Comparison of ENCODE assay signal across 28 cellular contexts in genomic region chr11:119619665-119620064, GRCh38.
A peak's percentile ranks its signal among the peaks of the same experiment; 100 is the strongest.
DNase-seq lines count a peak whose midpoint lies in the region; ATAC-seq and FAIRE-seq lines count a peak whose summit lies in the region.
"Had no signal": no experiment of that assay in that cellular context is flagged by ENCODE, and none has a peak within 500 bp of the region (broad histone marks: within the 10 kb centered on the region; RNA-seq: fewer than 3 reads in every experiment).

No MANE protein-coding gene starts in this region.

- H3K4me2 ChIP-seq in BLaER1 = peak overlapping the region; percentile 74
- H3K4me2 ChIP-seq: PC-9 had no signal

- peaks cover 88% of the 10 kb centered on the region for H3K4me1 ChIP-seq in BLaER1
- H3K4me1 ChIP-seq: psoas muscle, sigmoid colon, testis had no signal

- H3K27ac ChIP-seq in BLaER1 = peak overlapping the region; percentile 47; the same call in 1 of the 2 replicates
- H3K27ac ChIP-seq: PC-9, psoas muscle, sigmoid colon, testis, VCaP had no signal

- intact Hi-C loops in activated CD4-positive, alpha-beta T cell treated with anti-CD3 and anti-CD28 coated beads, Interleukin-2, amount 10 ng/mL, durations not matched to agents 24 days and 14 days (cut with micrococcal nuclease) = no loop called here

- no peak overlapping the region for H3K4me3 ChIP-seq in BLaER1
- H3K4me3 ChIP-seq: PC-9, psoas muscle, sigmoid colon, testis had no signal

- H4K20me1 ChIP-seq in BLaER1 = no peaks in the 10 kb centered on the region

- no peaks in the 10 kb centered on the region for H3K27me3 ChIP-seq in BLaER1
- H3K27me3 ChIP-seq: testis had no signal

- peak; percentile 82 for FAIRE-seq in GM19239 (lab: Jason Lieb, UNC)

- peaks cover 38% of the 10 kb centered on the region for H3K27me3 Mint-ChIP-seq in central memory CD8-positive, alpha-beta T cell
- peaks cover 9% of the 10 kb centered on the region for H3K27me3 Mint-ChIP-seq in activated CD4-positive, alpha-beta T cell treated with anti-CD3 and anti-CD28 coated beads, Interleukin-2, amount 10 ng/mL, durations not matched to agents 24 days and 14 days

- H3K27ac Mint-ChIP-seq in central memory CD8-positive, alpha-beta T cell (ENCODE audit: low read depth) = peak overlapping the region; percentile 8
- H3K27ac Mint-ChIP-seq in activated CD4-positive, alpha-beta T cell treated with anti-CD3 and anti-CD28 coated beads, Interleukin-2, amount 10 ng/mL, durations not matched to agents 24 days and 14 days = no peak overlapping the region
- H3K27ac Mint-ChIP-seq: activated CD8-positive, alpha-beta memory T cell treated with anti-CD3 and anti-CD28 coated beads, Interleukin-2, amount 10 ng/mL, durations not matched to agents 7 days and 5 days; memory B cell; stimulated activated memory B cell treated with anti-CD40 and anti-IgM and Interleukin-4, amounts not matched to agents 10 μg/mL and 1 μg/mL and 100 μg/mL, for 72 hours had no signal

- no peaks in the 10 kb centered on the region for H3K9me3 Mint-ChIP-seq in central memory CD8-positive, alpha-beta T cell
- H3K9me3 Mint-ChIP-seq in activated CD4-positive, alpha-beta T cell treated with anti-CD3 and anti-CD28 coated beads, Interleukin-2, amount 10 ng/mL, durations not matched to agents 24 days and 14 days = no peaks in the 10 kb centered on the region
- H3K9me3 Mint-ChIP-seq: memory B cell; stimulated activated memory B cell treated with anti-CD40 and anti-IgM and Interleukin-4, amounts not matched to agents 10 μg/mL and 1 μg/mL and 100 μg/mL, for 72 hours had no signal

- peak overlapping the region; percentile 7; the same call in 1 of the 2 replicates for H3K9ac ChIP-seq in BLaER1

- no peak overlapping the region for H3K4me3 Mint-ChIP-seq in central memory CD8-positive, alpha-beta T cell
- no peak overlapping the region for H3K4me3 Mint-ChIP-seq in activated CD4-positive, alpha-beta T cell treated with anti-CD3 and anti-CD28 coated beads, Interleukin-2, amount 10 ng/mL, durations not matched to agents 24 days and 14 days
- H3K4me3 Mint-ChIP-seq: activated CD8-positive, alpha-beta memory T cell treated with anti-CD3 and anti-CD28 coated beads, Interleukin-2, amount 10 ng/mL, durations not matched to agents 7 days and 5 days; brain; memory B cell; stimulated activated memory B cell treated with anti-CD40 and anti-IgM and Interleukin-4, amounts not matched to agents 10 μg/mL and 1 μg/mL and 100 μg/mL, for 72 hours had no signal

- H3K36me3 Mint-ChIP-seq in central memory CD8-positive, alpha-beta T cell (ENCODE audit: insufficient read depth) = peaks cover 2% of the 10 kb centered on the region
- H3K36me3 Mint-ChIP-seq in activated CD4-positive, alpha-beta T cell treated with anti-CD3 and anti-CD28 coated beads, Interleukin-2, amount 10 ng/mL, durations not matched to agents 24 days and 14 days (ENCODE audit: low read depth) = no peaks in the 10 kb centered on the region
- H3K36me3 Mint-ChIP-seq: activated CD8-positive, alpha-beta memory T cell treated with anti-CD3 and anti-CD28 coated beads, Interleukin-2, amount 10 ng/mL, durations not matched to agents 7 days and 5 days; brain; memory B cell; stimulated activated memory B cell treated with anti-CD40 and anti-IgM and Interleukin-4, amounts not matched to agents 10 μg/mL and 1 μg/mL and 100 μg/mL, for 72 hours had no signal

- H3K36me3 ChIP-seq in BLaER1 = no peaks in the 10 kb centered on the region
- H3K36me3 ChIP-seq: sigmoid colon had no signal

- peaks cover 6% of the 10 kb centered on the region for H3K4me1 Mint-ChIP-seq in central memory CD8-positive, alpha-beta T cell
- H3K4me1 Mint-ChIP-seq in activated CD4-positive, alpha-beta T cell treated with anti-CD3 and anti-CD28 coated beads, Interleukin-2, amount 10 ng/mL, durations not matched to agents 24 days and 14 days = no peaks in the 10 kb centered on the region
- H3K4me1 Mint-ChIP-seq: memory B cell; stimulated activated memory B cell treated with anti-CD40 and anti-IgM and Interleukin-4, amounts not matched to agents 10 μg/mL and 1 μg/mL and 100 μg/mL, for 72 hours had no signal

- no peaks in the 10 kb centered on the region for H3K9me3 ChIP-seq in BLaER1
- H3K9me3 ChIP-seq: psoas muscle, sigmoid colon, testis had no signal

- DNase-seq in GM19239 (ENCODE audit: insufficient read length, low spot score) (no peak), AML-193 (lab: John Stamatoyannopoulos, UW) (no peak)
- DNase-seq in central memory CD8-positive, alpha-beta T cell (ENCODE audit: low spot score in 2 of 2) = no peak
- DNase-seq in activated CD4-positive, alpha-beta T cell treated with anti-CD3 and anti-CD28 coated beads, Interleukin-2, amount 10 ng/mL, durations not matched to agents 24 days and 14 days = no peak
- DNase-seq in stimulated activated naive CD8-positive, alpha-beta T cell treated with anti-CD3 and anti-CD28 coated beads, Interleukin-15, Interleukin-2, amounts not matched to agents 100 U/mL and 50 U/mL, for 24 hours = no peak
- no peak for DNase-seq in activated CD4-positive, alpha-beta T cell treated with anti-CD3 and anti-CD28 coated beads, Interleukin-2, amount 50 U/mL, for 48 hours
- DNase-seq: 8988T; activated CD4-positive, alpha-beta T cell treated with anti-CD3 and anti-CD28 coated beads for 48 hours; activated CD8-positive, alpha-beta memory T cell treated with anti-CD3 and anti-CD28 coated beads, Interleukin-2, amount 10 ng/mL, durations not matched to agents 7 days and 5 days; activated T-cell treated with anti-CD3 and anti-CD28 coated beads, Interleukin-2, amount 50 U/mL, for 48 hours; NCI-H1092 treated with DMSO at 0.1 percent for 48 hours; NCI-H187; NCI-H524 treated with DMSO at 0.1 percent for 48 hours; NK-92 treated with Interleukin-12 subunit alpha and Interleukin-12 subunit beta, amount 100 ng/mL, for 24 hours; PC-9; psoas muscle; Right ventricle myocardium superior; sigmoid colon; stimulated activated CD4-positive, alpha-beta T cell treated with anti-CD3 and anti-CD28 coated beads, Interleukin-4, amount 100 ng/mL, for 4 hours; testis had no signal

- peak; percentile 63 for ATAC-seq in HG03139 (IDR thresholded peaks at IDR 0.05; ENCODE audit: unreplicated experiment)
- ATAC-seq in central memory CD8-positive, alpha-beta T cell (replicated peaks; ENCODE audit: extremely low read depth, poor library complexity, severe bottlenecking) = no peak
- no peak for ATAC-seq in stimulated activated naive CD8-positive, alpha-beta T cell treated with anti-CD3 and anti-CD28 coated beads, Interleukin-15, Interleukin-2, amounts not matched to agents 100 U/mL and 50 U/mL, for 24 hours
- ATAC-seq: activated CD8-positive, alpha-beta memory T cell treated with anti-CD3 and anti-CD28 coated beads, Interleukin-2, amount 10 ng/mL, durations not matched to agents 7 days and 5 days; HCT116; left lobe of liver; psoas muscle; stimulated activated memory B cell treated with anti-CD40 and anti-IgM and Interleukin-4, amounts not matched to agents 10 μg/mL and 1 μg/mL and 100 μg/mL, for 72 hours had no signal
